In the genomic region with DNA sequence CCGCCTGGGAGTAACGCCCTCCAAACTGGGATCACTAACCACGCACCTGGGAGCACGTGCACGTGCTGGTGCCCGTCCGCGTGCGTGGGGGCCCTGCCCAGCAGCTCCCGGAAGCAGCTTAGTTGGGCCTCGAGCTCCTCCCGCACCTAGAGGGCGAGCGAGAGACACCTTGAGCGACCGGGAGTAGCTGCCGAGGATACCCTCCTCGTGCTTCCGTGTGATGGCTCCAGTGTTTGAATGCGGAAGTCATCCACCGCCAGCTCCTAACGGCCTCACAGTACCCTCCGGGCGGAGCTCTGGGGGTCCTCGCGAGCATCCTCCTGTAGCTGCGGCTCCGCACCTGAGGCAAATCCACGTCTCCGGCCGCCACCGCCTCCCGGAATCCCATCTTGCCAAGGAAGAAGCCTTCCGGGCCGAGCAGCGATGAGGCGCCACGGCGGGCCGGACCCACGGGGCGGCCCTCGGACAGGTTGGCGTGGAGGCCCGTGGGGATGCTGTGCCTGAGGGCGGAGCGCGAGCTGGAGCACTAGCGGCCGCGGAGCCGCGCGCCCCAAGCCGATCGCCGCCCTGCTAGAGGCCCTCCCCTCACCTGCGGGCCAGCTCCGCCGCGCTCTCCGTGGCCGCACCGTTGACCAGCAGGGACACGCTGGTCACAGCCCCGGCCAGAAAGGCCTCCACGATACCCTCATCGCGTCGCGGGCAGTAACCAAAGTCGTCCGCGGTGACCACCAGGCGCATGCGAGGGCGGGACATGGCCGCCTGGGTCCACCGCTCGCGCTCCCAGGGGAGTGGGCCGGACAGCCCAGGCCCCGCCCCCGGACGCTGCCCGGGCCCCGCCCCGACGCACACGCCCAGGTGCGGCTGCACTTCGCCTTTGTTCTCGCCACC, we compare ENCODE assay signal across 8 cellular contexts. TPM values are rescaled to one million over a fixed set of nuclear protein-coding genes. Genes with fewer than 3 reads are reported as not detected.
DNase-seq lines count a peak whose midpoint lies in the region; ATAC-seq and TF ChIP-seq lines count a peak whose summit lies in the region.

A gene with protein sequence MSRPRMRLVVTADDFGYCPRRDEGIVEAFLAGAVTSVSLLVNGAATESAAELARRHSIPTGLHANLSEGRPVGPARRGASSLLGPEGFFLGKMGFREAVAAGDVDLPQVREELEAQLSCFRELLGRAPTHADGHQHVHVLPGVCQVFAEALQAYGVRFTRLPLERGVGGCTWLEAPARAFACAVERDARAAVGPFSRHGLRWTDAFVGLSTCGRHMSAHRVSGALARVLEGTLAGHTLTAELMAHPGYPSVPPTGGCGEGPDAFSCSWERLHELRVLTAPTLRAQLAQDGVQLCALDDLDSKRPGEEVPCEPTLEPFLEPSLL (minus strand): TSS at position 761 of the 888 bp plus-strand sequence. CDS start 8 bp downstream, at position 753.

- ATAC-seq in HG03439 (IDR thresholded peaks at IDR 0.05; ENCODE audit: unreplicated experiment), result peak; percentile 76

- H3K27me3 ChIP-seq in BE2C, result no peaks in the 10 kb centered on the region

- H3K36me3 ChIP-seq in BE2C, result peaks cover 15% of the 10 kb centered on the region

- peak within 1 kb of the TSS; percentile 85 for H3K4me3 ChIP-seq in BE2C (ENCODE audit: low read depth, low read length)

- TF ChIP-seq CTCF in BE2C (IDR thresholded peaks at IDR 0.05; ENCODE audit: low read depth, low read length), result peak; percentile 69

- peaks cover 3% of the 10 kb centered on the region for H3K4me1 ChIP-seq in BE2C

- no peaks in the 10 kb centered on the region for H3K9me3 ChIP-seq in BE2C

- peak; percentile 98 for DNase-seq in BE2C
- peak; percentile 93 for DNase-seq in GM19238 (ENCODE audit: insufficient read length, low spot score)
- DNase-seq in NCI-H510A (lab: John Stamatoyannopoulos, UW), result peak; percentile 73
- DNase-seq in activated CD4-positive, alpha-beta T cell treated with anti-CD3 and anti-CD28 coated beads for 1 hour, result peak; percentile 91
- DNase-seq in cerebellum (ENCODE audit: low spot score), result peak; percentile 96
- peak; percentile 96 for DNase-seq in kidney tubule cell (ENCODE audit: low spot score)
- DNase-seq in stimulated activated CD4-positive, alpha-beta T cell treated with anti-CD3 and anti-CD28 coated beads, Interleukin-1b, Interleukin-23, amount 100 ng/mL, for 1 hour (ENCODE audit: low read depth in 2 of 2), result peak; percentile 91 to 95

RNA-seq across cellular contexts. Expression of the gene that starts here (rescaled TPM):
- polyA plus RNA-seq in BE2C (2012; ENCODE audit: insufficient read depth, insufficient read length, low read depth), result 122 TPM
- total RNA-seq in cerebellum, result 4.2 TPM

Comparison
In these comparisons a context has a peak if more than half of its experiments do, and no peak if none do; other contexts are left out.
1. Peak in every context shown above with its lines: DNase-seq, ATAC-seq and H3K4me3 ChIP-seq.